In genomic region chr5:179806250-179807045, GRCh38 we compare ENCODE assay signal across 8 cellular contexts. TPM values are rescaled to one million over a fixed set of nuclear protein-coding genes. Genes with fewer than 3 reads are reported as not detected.
A peak's percentile ranks its signal among the peaks of the same experiment; 100 is the strongest.
DNase-seq lines count a peak whose midpoint lies in the region; TF ChIP-seq lines count a peak whose summit lies in the region.

TSS of gene MGAT4B (minus strand) at chr5:179806866. CDS start at chr5:179806583, 283 bp downstream.

- H3K4me1 ChIP-seq in GM23248 (ENCODE audit: insufficient read depth) (peaks cover 17% of the 10 kb centered on the region), KMS-11 (ENCODE audit: low read depth, poor library complexity, severe bottlenecking) (peaks cover 10% of the 10 kb centered on the region), hepatocyte (ENCODE audit: insufficient read depth) (peaks cover 36% of the 10 kb centered on the region)

- H3K36me3 ChIP-seq in GM23248 (ENCODE audit: low read depth) (no peaks in the 10 kb centered on the region; the same call in 1 of the 2 replicates), KMS-11 (ENCODE audit: insufficient read depth) (no peaks in the 10 kb centered on the region), hepatocyte (replicated peaks; ENCODE audit: insufficient read depth, low read depth) (no peaks in the 10 kb centered on the region)

- H3K9me3 ChIP-seq in GM23248 (ENCODE audit: low read depth) (no peaks in the 10 kb centered on the region), hepatocyte (ENCODE audit: low read depth) (no peaks in the 10 kb centered on the region)

- DNase-seq in GM23248 (peak; percentile 93), SW480 (ENCODE audit: low spot score) (peak; percentile 84), astrocyte of the spinal cord (ENCODE audit: low read depth, low spot score) (peak; percentile 73), hepatocyte (ENCODE audit: low spot score) (peak; percentile 94), pulmonary artery endothelial cell (ENCODE audit: low read depth, low spot score) (no peak), dedifferentiated amniotic fluid mesenchymal stem cell (ENCODE audit: extremely low spot score) (no peak)

- H3K4me3 ChIP-seq in GM08714 (ENCODE audit: low read length) (peak within 1 kb of the TSS; percentile 89), GM23248 (peak within 1 kb of the TSS; percentile 84), KMS-11 (IDR thresholded peaks at IDR 0.05; ENCODE audit: insufficient read depth, low read depth, low read length) (no peak within 1 kb of the TSS), astrocyte of the spinal cord (ENCODE audit: low read depth, low read length) (peak within 1 kb of the TSS; percentile 61), hepatocyte (peak within 1 kb of the TSS; percentile 100)

- WGBS in GM23248 (ENCODE audit: low coverage in 1 of 2, low lambda C conversion rate in 2 of 2, missing lambda C conversion rate in 2 of 2), 2 experiments, result 1% methylated on average over 13 to 55 of the region's 108 CpGs
- 1% methylated on average over 27 of the region's 108 CpGs for WGBS in hepatocyte (ENCODE audit: low lambda C conversion rate, missing lambda C conversion rate)

- peak within 1 kb of the TSS; percentile 80 for H2AFZ ChIP-seq in GM23248
- H2AFZ ChIP-seq in KMS-11 (ENCODE audit: low read depth), result peak within 1 kb of the TSS; percentile 18; the same call in 1 of the 2 replicates
- peak within 1 kb of the TSS; percentile 97 for H2AFZ ChIP-seq in hepatocyte

- H3K9me2 ChIP-seq in GM23248 (ENCODE audit: insufficient read depth) (no peaks in the 10 kb centered on the region), hepatocyte (replicated peaks; ENCODE audit: insufficient read depth) (no peaks in the 10 kb centered on the region)

- H3K79me2 ChIP-seq in GM23248 (ENCODE audit: insufficient read depth), result peaks cover 39% of the 10 kb centered on the region
- peaks cover 18% of the 10 kb centered on the region; the same call in 1 of the 2 replicates for H3K79me2 ChIP-seq in KMS-11 (ENCODE audit: insufficient read depth, low read depth)
- H3K79me2 ChIP-seq in hepatocyte, result peaks cover 64% of the 10 kb centered on the region

- in situ Hi-C loops in GM23248 (cut with MboI) (no loop called here), astrocyte of the spinal cord (cut with HindIII; ENCODE audit: low sequenced_read_pairs) (no loop called here)

- no peaks in the 10 kb centered on the region for H4K20me1 ChIP-seq in GM23248 (ENCODE audit: insufficient read depth)
- no peaks in the 10 kb centered on the region for H4K20me1 ChIP-seq in KMS-11 (ENCODE audit: insufficient read depth)
- peaks cover 41% of the 10 kb centered on the region for H4K20me1 ChIP-seq in hepatocyte (ENCODE audit: insufficient read depth, poor library complexity, severe bottlenecking)

- H3K27ac ChIP-seq in GM23248 (peak within 1 kb of the TSS; percentile 64), KMS-11 (no peak within 1 kb of the TSS; the same call in 1 of the 2 replicates), hepatocyte (peak within 1 kb of the TSS; percentile 99)

- H3F3A ChIP-seq in GM23248 (ENCODE audit: insufficient read depth), result peaks cover 4% of the 10 kb centered on the region; the same call in 1 of the 2 replicates

- TF ChIP-seq CTCF in KMS-11 (conservative IDR thresholded peaks at IDR 0.05; ENCODE audit: low read depth, low read length), result no peak
- TF ChIP-seq CTCF in astrocyte of the spinal cord (IDR thresholded peaks at IDR 0.05; ENCODE audit: low read depth, low read length), result no peak
- TF ChIP-seq CTCF in hepatocyte (IDR thresholded peaks at IDR 0.05; ENCODE audit: poor library complexity), result no peak

- H3K4me2 ChIP-seq in GM23248 (ENCODE audit: unreplicated experiment) (peak within 1 kb of the TSS; percentile 87), KMS-11 (no peak within 1 kb of the TSS), hepatocyte (peak within 1 kb of the TSS; percentile 99)

- H3K9ac ChIP-seq in GM23248 (peak within 1 kb of the TSS; percentile 85), KMS-11 (peak within 1 kb of the TSS; percentile 30; the same call in 1 of the 2 replicates)

- H3K27me3 ChIP-seq in GM23248 (replicated peaks; ENCODE audit: insufficient read depth) (no peaks in the 10 kb centered on the region), KMS-11 (ENCODE audit: insufficient read depth, low read depth) (no peaks in the 10 kb centered on the region), hepatocyte (no peaks in the 10 kb centered on the region)

RNA-seq across cellular contexts. Expression of gene MGAT4B, which starts in this region (rescaled TPM):
- 139 and 143 TPM in 2 replicates for total RNA-seq in GM23248 (2014; rRNA removed; shearing (Covaris generic))
- 28.0 and 28.9 TPM in 2 replicates for polyA plus RNA-seq in GM23248 (2016; fragmentation: Nextera tagmentation; extraction: Ambion mirVana)
- total RNA-seq in hepatocyte, result 132 and 159 TPM in 2 replicates
- polyA plus RNA-seq in hepatocyte, result 233 and 243 TPM in 2 replicates
- 138 and 185 TPM in 2 replicates for total RNA-seq in pulmonary artery endothelial cell

Comparison
In these comparisons a context has a peak if more than half of its experiments do, and no peak if none do; other contexts are left out.
1. DNase-seq: peak in GM23248 (single experiment), SW480 (single experiment), astrocyte of the spinal cord (single experiment) and hepatocyte (single experiment); none in pulmonary artery endothelial cell (single experiment) and dedifferentiated amniotic fluid mesenchymal stem cell (single experiment).
2. H2AFZ ChIP-seq: peak in every context shown above with its lines; median percentile 97 in hepatocyte; 80 in GM23248; 18 in KMS-11.